11 cellular contexts compared by ENCODE assay signal in the genomic region with DNA sequence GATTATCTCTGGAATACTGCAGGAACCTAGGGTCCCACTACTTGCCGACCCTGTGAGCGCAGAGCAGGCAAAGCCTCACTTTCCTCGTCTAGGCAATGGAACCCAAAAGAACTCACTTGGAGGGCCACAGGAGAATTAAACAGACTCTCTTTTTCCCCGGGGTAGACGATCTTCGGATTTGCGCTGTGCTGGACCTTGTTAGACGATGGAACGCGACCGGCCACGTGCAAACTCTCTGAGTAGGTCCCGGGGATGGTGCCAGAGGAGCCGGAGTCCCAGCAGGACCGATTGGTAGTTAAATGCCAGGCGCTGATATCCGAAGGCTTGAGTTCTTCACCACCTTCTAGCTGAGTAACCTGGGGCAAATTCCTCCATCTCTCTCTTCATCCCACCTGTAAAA. TPM values are rescaled to one million over a fixed set of nuclear protein-coding genes. Genes with fewer than 3 reads are reported as not detected.
DNase-seq lines count a peak whose midpoint lies in the region; ATAC-seq, FAIRE-seq and TF ChIP-seq lines count a peak whose summit lies in the region.
"Had no signal": no experiment of that assay in that cellular context is flagged by ENCODE, and none has a peak within 500 bp of the region (broad histone marks: within the 10 kb centered on the region; RNA-seq: fewer than 3 reads in every experiment).

No MANE protein-coding gene starts in this region.

- H3K27me3 Mint-ChIP-seq in CD4-positive, CD25-positive, alpha-beta regulatory T cell: peaks cover 87% of the 10 kb centered on the region
- H3K27me3 Mint-ChIP-seq in IgD-negative memory B cell (peaks cover 61% of the 10 kb centered on the region), endodermal cell (ENCODE audit: insufficient read depth) (peaks cover 96% of the 10 kb centered on the region)

- H3K27ac ChIP-seq in CD4-positive, CD25-positive, alpha-beta regulatory T cell (ENCODE audit: insufficient read depth, low read length, poor library complexity, severe bottlenecking): no peak overlapping the region
- no peak overlapping the region for H3K27ac ChIP-seq in endodermal cell (ENCODE audit: low read depth, low read length)

- no peak for TF ChIP-seq POLR2A in H54 (IDR thresholded peaks at IDR 0.05; ENCODE audit: low read depth, low read length)

- peaks cover 0 to 11% (median 6%) of the 10 kb centered on the region in 4 donors for H3K4me1 Mint-ChIP-seq in CD4-positive, CD25-positive, alpha-beta regulatory T cell
- H3K4me1 Mint-ChIP-seq in IgD-negative memory B cell (peaks cover 0 to 7% (median 5%) of the 10 kb centered on the region in 3 donors), endodermal cell (peaks cover 13% of the 10 kb centered on the region)

- no peaks in the 10 kb centered on the region for H3K9me3 ChIP-seq in CD4-positive, CD25-positive, alpha-beta regulatory T cell (ENCODE audit: control insufficient read depth in 2 of 2, low read length in 2 of 2)
- H3K9me3 ChIP-seq in endodermal cell (ENCODE audit: control insufficient read depth, low read length): no peaks in the 10 kb centered on the region

- no peaks in the 10 kb centered on the region for H3K36me3 Mint-ChIP-seq in CD4-positive, CD25-positive, alpha-beta regulatory T cell
- H3K36me3 Mint-ChIP-seq in IgD-negative memory B cell: no peaks in the 10 kb centered on the region
- H3K36me3 Mint-ChIP-seq in endodermal cell (ENCODE audit: low read depth): no peaks in the 10 kb centered on the region

- WGBS in endodermal cell (ENCODE audit: insufficient coverage in 1 of 2, insufficient read length in 1 of 2), 2 experiments: 9 to 10% methylated on average over 12 to 17 of the region's 17 CpGs

- H3K9me3 Mint-ChIP-seq in CD4-positive, CD25-positive, alpha-beta regulatory T cell: peaks cover 0 to 2% (median 0%) of the 10 kb centered on the region in 7 donors
- H3K9me3 Mint-ChIP-seq in IgD-negative memory B cell (no peaks in the 10 kb centered on the region), endodermal cell (no peaks in the 10 kb centered on the region)

- TF ChIP-seq CTCF in endodermal cell (conservative IDR thresholded peaks at IDR 0.05): no peak
- TF ChIP-seq CTCF in GM13976 (IDR thresholded peaks at IDR 0.05; ENCODE audit: borderline replicate concordance, control extremely low read depth, extremely low read depth, insufficient read depth, missing control alignments): no peak

- H3K9ac ChIP-seq in endodermal cell (ENCODE audit: extremely low read depth, low read length, poor library complexity, severe bottlenecking): no peak overlapping the region

- no peak for ATAC-seq in CD4-positive, CD25-positive, alpha-beta regulatory T cell (ENCODE audit: low read depth in 2 of 2)

- H3K4me1 ChIP-seq in CD4-positive, CD25-positive, alpha-beta regulatory T cell (ENCODE audit: control insufficient read depth, insufficient read depth, low read length, poor library complexity, severe bottlenecking): peaks cover 14% of the 10 kb centered on the region
- no peaks in the 10 kb centered on the region for H3K4me1 ChIP-seq in endodermal cell (ENCODE audit: control insufficient read depth, insufficient read depth, low read length)

- H3K4me3 Mint-ChIP-seq in CD4-positive, CD25-positive, alpha-beta regulatory T cell: peak overlapping the region in 3 of 4 donors; percentile 27 to 78 (median 46)
- H3K4me3 Mint-ChIP-seq in IgD-negative memory B cell (peak overlapping the region; percentile 38 to 84 (median 44)), endodermal cell (peak overlapping the region; percentile 62)

- H3K27me3 ChIP-seq in CD4-positive, CD25-positive, alpha-beta regulatory T cell (ENCODE audit: control insufficient read depth, insufficient read depth, low read length): peaks cover 55% of the 10 kb centered on the region
- H3K27me3 ChIP-seq in endodermal cell (ENCODE audit: control insufficient read depth, insufficient read depth, low read length, poor library complexity, severe bottlenecking): peaks cover 87% of the 10 kb centered on the region

- DNase-seq in CD4-positive, CD25-positive, alpha-beta regulatory T cell: no peak
- DNase-seq in endodermal cell: peak; percentile 65
- DNase-seq in occipital lobe (lab: John Stamatoyannopoulos, UW): peak; percentile 18
- DNase-seq in H54 (ENCODE audit: insufficient read length, low spot score): no peak
- DNase-seq in SIG-M5 (lab: John Stamatoyannopoulos, UW): no peak
- DNase-seq in SHP77 (lab: John Stamatoyannopoulos, UW): no peak
- no peak for DNase-seq in GM13976 (ENCODE audit: low spot score)
- DNase-seq: foreskin melanocyte, GF-D8, NCI-H187 had no signal

- FAIRE-seq in H54 (lab: Jason Lieb, UNC): no peak

- H3K36me3 ChIP-seq in CD4-positive, CD25-positive, alpha-beta regulatory T cell (ENCODE audit: control insufficient read depth, insufficient read depth, low read length): no peaks in the 10 kb centered on the region
- H3K36me3 ChIP-seq in endodermal cell (ENCODE audit: control insufficient read depth, insufficient read depth, low read length): no peaks in the 10 kb centered on the region

- no peak overlapping the region for H3K4me3 ChIP-seq in CD4-positive, CD25-positive, alpha-beta regulatory T cell (ENCODE audit: low read depth, low read length)
- peak overlapping the region; percentile 81 for H3K4me3 ChIP-seq in endodermal cell (ENCODE audit: low read length)

- in situ Hi-C loops in GM13976 (cut with MboI; ENCODE audit: low sequenced_read_pairs, unreplicated experiment): no loop called here

- no peak overlapping the region for H3K27ac Mint-ChIP-seq in CD4-positive, CD25-positive, alpha-beta regulatory T cell
- no peak overlapping the region for H3K27ac Mint-ChIP-seq in IgD-negative memory B cell
- H3K27ac Mint-ChIP-seq in endodermal cell: no peak overlapping the region

RNA-seq across cellular contexts. Expression of a gene that starts 1.0 kb away (rescaled TPM):
- total RNA-seq in CD4-positive, CD25-positive, alpha-beta regulatory T cell: not detected
- polyA plus RNA-seq in CD4-positive, CD25-positive, alpha-beta regulatory T cell: under 1 TPM in 2 of 4 donors, not detected in 2; 0.08 to 0.23 TPM
- polyA plus RNA-seq in IgD-negative memory B cell: not detected
- total RNA-seq in endodermal cell (10 to 100 TPM in 1 of 2 donors, 1 to 10 TPM in 1; 7.1 to 13.5 TPM), occipital lobe (228 TPM)
- polyA plus RNA-seq in endodermal cell (2013, experiment 1 of 2): 8.8 TPM
- polyA plus RNA-seq in endodermal cell (2013, experiment 2 of 2): 9.6 TPM

Comparison
In these comparisons a context has a peak if more than half of its experiments do, and no peak if none do; other contexts are left out.
1. DNase-seq: peak in endodermal cell (single experiment) and occipital lobe (single experiment); none in CD4-positive, CD25-positive, alpha-beta regulatory T cell (0 of 3), H54 (single experiment), SIG-M5 (single experiment), SHP77 (0 of 2) and GM13976 (single experiment).
2. RNA of a gene that starts 1.0 kb away (total RNA-seq): 228 TPM in occipital lobe (single experiment); 7.1 to 13.5 TPM in endodermal cell and not detected in CD4-positive, CD25-positive, alpha-beta regulatory T cell (single experiment); every median in the first group is over 10 times any median in the second.
3. Peak in every context shown above with its lines, with median percentiles within 50 percentile points of each other: H3K4me3 Mint-ChIP-seq.